ENCODE assay signal across 22 cellular contexts in genomic region chr20:15610700-15611277, GRCh38.
"Had no signal": no experiment of that assay in that cellular context is flagged by ENCODE, and none has a peak within 500 bp of the region (broad histone marks: within the 10 kb centered on the region; RNA-seq: fewer than 3 reads in every experiment).

No MANE protein-coding gene starts in this region.

- H3K27me3 ChIP-seq: brain microvascular endothelial cell, gastrocnemius medialis, neutrophil, ovary, spleen, suprapubic skin, tibial nerve, uterus had no signal

- H3K4me3 ChIP-seq: gastrocnemius medialis, left ventricle myocardium inferior, ovary, prostate gland, spleen, suprapubic skin, tibial nerve, uterus had no signal

- H3K27ac ChIP-seq: brain microvascular endothelial cell, gastrocnemius medialis, left ventricle myocardium inferior, neutrophil, ovary, prostate gland, spleen, suprapubic skin, tibial nerve, uterus had no signal

- H3K9me3 ChIP-seq: gastrocnemius medialis, left ventricle myocardium inferior, neutrophil, ovary, prostate gland, spleen, suprapubic skin, tibial nerve, uterus had no signal

- H3K36me3 ChIP-seq: brain microvascular endothelial cell, gastrocnemius medialis, left ventricle myocardium inferior, neutrophil, ovary, prostate gland, spleen, suprapubic skin, tibial nerve, uterus had no signal

- DNase-seq: activated gamma-delta T cell treated with Interleukin-2 at 50 U/mL for 16 hours; activated T-cell treated with anti-CD3 and anti-CD28 coated beads, Interleukin-2, amount 50 U/mL, for 1 hour; aorta; brain microvascular endothelial cell; caudate nucleus; effector memory CD4-positive, alpha-beta T cell; gastrocnemius medialis; hippocampal formation; kidney glomerular epithelial cell; left ventricle myocardium inferior; ovary; spleen; stimulated activated CD4-positive, alpha-beta T cell treated with anti-CD3 and anti-CD28 coated beads, Interleukin-4, amount 100 ng/mL, for 1 hour; stimulated activated naive CD8-positive, alpha-beta T cell treated with anti-CD3 and anti-CD28 coated beads, Interleukin-15, amount 100 ng/mL, for 72 hours; T1000; uterus had no signal

- ATAC-seq: activated naive CD4-positive, alpha-beta T cell treated with anti-CD3 and anti-CD28 coated beads, Interleukin-2, amount 50 U/mL, for 72 hours; gastrocnemius medialis; stimulated activated naive CD8-positive, alpha-beta T cell treated with anti-CD3 and anti-CD28 coated beads, Interleukin-15, amount 100 ng/mL, for 72 hours; WTC11 had no signal

- H3K4me1 ChIP-seq: gastrocnemius medialis, prostate gland, spleen, suprapubic skin, uterus had no signal
